23 cellular contexts compared by ENCODE assay signal in the genomic region with DNA sequence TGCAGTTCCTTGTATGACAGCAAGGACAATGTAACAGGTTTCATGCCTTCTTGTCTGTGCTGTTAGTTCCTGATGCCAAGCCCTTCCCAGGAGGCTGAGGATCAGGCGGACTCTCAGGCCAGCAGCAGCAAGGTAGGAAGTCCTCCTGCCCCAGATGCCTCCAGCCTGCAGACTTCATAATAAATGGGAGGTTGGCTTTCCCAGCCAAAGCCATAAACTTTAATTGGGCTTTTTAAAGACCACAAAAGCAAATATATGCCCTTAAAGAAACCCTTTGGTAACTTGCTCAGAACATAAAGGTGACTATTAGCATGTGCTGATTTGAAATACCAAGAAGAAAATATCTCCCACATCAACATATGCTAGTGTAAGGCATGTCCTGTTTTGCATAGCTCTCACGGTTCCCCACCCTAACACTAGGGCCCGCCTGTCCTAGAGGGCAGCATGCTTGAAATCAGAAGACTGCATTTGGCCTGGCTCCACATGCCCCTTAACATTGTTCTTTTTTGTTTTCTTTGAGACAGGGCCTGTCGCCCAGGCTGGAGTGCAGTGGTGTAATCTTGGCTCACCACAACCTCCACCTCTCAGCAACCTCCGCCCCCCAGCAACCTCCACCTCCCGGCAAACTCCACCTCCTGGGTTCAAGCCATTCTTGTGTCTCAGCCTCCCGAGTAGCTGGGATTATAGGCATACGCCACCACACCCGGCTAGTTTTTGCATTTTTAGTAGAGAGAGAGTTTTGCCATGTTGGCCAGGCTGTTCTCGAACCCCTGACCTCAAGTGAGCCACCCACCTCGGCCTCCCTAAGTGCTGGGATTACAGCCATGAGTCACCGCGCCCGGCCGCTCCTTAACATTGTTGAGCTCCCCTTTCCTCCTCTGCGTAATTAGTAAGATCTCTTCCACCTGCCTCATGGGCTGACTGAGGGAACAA. TPM values are rescaled to one million over a fixed set of nuclear protein-coding genes. Genes with fewer than 3 reads are reported as not detected.
A peak's percentile ranks its signal among the peaks of the same experiment; 100 is the strongest.
DNase-seq lines count a peak whose midpoint lies in the region; ATAC-seq and TF ChIP-seq lines count a peak whose summit lies in the region.
"Had no signal": no experiment of that assay in that cellular context is flagged by ENCODE, and none has a peak within 500 bp of the region (broad histone marks: within the 10 kb centered on the region; RNA-seq: fewer than 3 reads in every experiment).

No MANE protein-coding gene starts in this region.

- no peak for TF ChIP-seq POLR2A in suprapubic skin (IDR thresholded peaks at IDR 0.05)

- H3K4me3 ChIP-seq in left lung (no peak overlapping the region), suprapubic skin (no peak overlapping the region), HAP-1 (no peak overlapping the region)
- H3K4me3 ChIP-seq: esophagus muscularis mucosa, GM23248, psoas muscle had no signal

- H3K9me3 ChIP-seq in left lung = no peaks in the 10 kb centered on the region
- no peaks in the 10 kb centered on the region for H3K9me3 ChIP-seq in suprapubic skin
- H3K9me3 ChIP-seq in HAP-1 = no peaks in the 10 kb centered on the region
- H3K9me3 ChIP-seq: psoas muscle had no signal

- in situ Hi-C loops in HAP-1 (cut with MboI; ENCODE audit: low sequenced_read_pairs) = no loop called here

- peak; percentile 45 for ATAC-seq in left lung
- ATAC-seq in HG03571 (IDR thresholded peaks at IDR 0.05; ENCODE audit: unreplicated experiment) = no peak
- ATAC-seq: psoas muscle had no signal

- H3K27me3 ChIP-seq in left lung = peaks cover 0 to 28% of the 10 kb centered on the region in 2 donors
- H3K27me3 ChIP-seq in suprapubic skin = peaks cover 41% of the 10 kb centered on the region
- no peaks in the 10 kb centered on the region for H3K27me3 ChIP-seq in HAP-1 (ENCODE audit: low read depth)

- no peak for TF ChIP-seq CTCF in left lung (IDR thresholded peaks at IDR 0.05)
- no peak for TF ChIP-seq CTCF in suprapubic skin (IDR thresholded peaks at IDR 0.05)

- H3K36me3 ChIP-seq in left lung = no peaks in the 10 kb centered on the region
- no peaks in the 10 kb centered on the region for H3K36me3 ChIP-seq in suprapubic skin
- H3K36me3 ChIP-seq in HAP-1 (replicated peaks) = no peaks in the 10 kb centered on the region
- H3K36me3 ChIP-seq: esophagus muscularis mucosa had no signal

- no peak overlapping the region for H3K27ac ChIP-seq in left lung
- H3K27ac ChIP-seq in suprapubic skin = no peak overlapping the region
- H3K27ac ChIP-seq: GM23248, psoas muscle had no signal

- H3K4me1 ChIP-seq in left lung (no peaks in the 10 kb centered on the region), suprapubic skin (peaks cover 3% of the 10 kb centered on the region), HAP-1 (no peaks in the 10 kb centered on the region)
- H3K4me1 ChIP-seq: psoas muscle had no signal

- 67% methylated on average over 16 of the region's 16 CpGs for WGBS in suprapubic skin

- intact Hi-C loops in left lung (cut with DNase I) = no loop called here

- DNase-seq in activated effector memory CD4-positive, alpha-beta T cell treated with anti-CD3 and anti-CD28 coated beads, Interleukin-2, amount 50 U/mL, for 16 hours = peak; percentile 25
- DNase-seq in activated effector memory CD4-positive, alpha-beta T cell treated with Interleukin-2 at 50 U/mL for 16 hours = no peak
- DNase-seq in RPMI8226 (peak; percentile 58), left lung (peak; percentile 30 to 57), suprapubic skin (ENCODE audit: low spot score in 2 of 2) (peak; percentile 40), NCI-H146 (lab: John Stamatoyannopoulos, UW) (no peak), HAP-1 (ENCODE audit: low spot score in 2 of 2) (no peak)
- DNase-seq: ACHN; activated B cell treated with CpG ODN at 0.5 μM for 24 hours; amygdala; CD4-positive, CD25-positive, alpha-beta regulatory T cell; DND-41; GM23248; KG1; NCI-H1048; NCI-H2081; SHP77 treated with DMSO at 0.1 percent for 48 hours had no signal

- no peak for TF ChIP-seq EP300 in suprapubic skin (IDR thresholded peaks at IDR 0.05)

RNA-seq across cellular contexts. Expression of gene FCN1, which starts 44.6 kb away (rescaled TPM):
- total RNA-seq in left lung = 10 to 100 TPM; 28.4 to 72.1 TPM
- under 1 TPM; 0.16 to 0.42 (median 0.34) TPM for total RNA-seq in suprapubic skin
- total RNA-seq: CD4-positive, CD25-positive, alpha-beta regulatory T cell; glomerular endothelial cell; GM23248; lung microvascular endothelial cell; NCI-H460 had no signal

Comparison
In these comparisons a context has a peak if more than half of its experiments do, and no peak if none do; other contexts are left out.
1. DNase-seq: peak in activated effector memory CD4-positive, alpha-beta T cell treated with anti-CD3 and anti-CD28 coated beads, Interleukin-2, amount 50 U/mL, for 16 hours (single experiment), RPMI8226 (single experiment), left lung (2 of 2) and suprapubic skin (2 of 2); none in activated effector memory CD4-positive, alpha-beta T cell treated with Interleukin-2 at 50 U/mL for 16 hours (single experiment), NCI-H146 (single experiment) and HAP-1 (0 of 2).
2. RNA of gene FCN1, which starts 44.6 kb away (total RNA-seq): 28.4 to 72.1 TPM in left lung; 0.16 to 0.42 TPM in suprapubic skin; every median in the first group is over 10 times any median in the second.